Comparison of ENCODE assay signal across 1 cellular context in the genomic region with DNA sequence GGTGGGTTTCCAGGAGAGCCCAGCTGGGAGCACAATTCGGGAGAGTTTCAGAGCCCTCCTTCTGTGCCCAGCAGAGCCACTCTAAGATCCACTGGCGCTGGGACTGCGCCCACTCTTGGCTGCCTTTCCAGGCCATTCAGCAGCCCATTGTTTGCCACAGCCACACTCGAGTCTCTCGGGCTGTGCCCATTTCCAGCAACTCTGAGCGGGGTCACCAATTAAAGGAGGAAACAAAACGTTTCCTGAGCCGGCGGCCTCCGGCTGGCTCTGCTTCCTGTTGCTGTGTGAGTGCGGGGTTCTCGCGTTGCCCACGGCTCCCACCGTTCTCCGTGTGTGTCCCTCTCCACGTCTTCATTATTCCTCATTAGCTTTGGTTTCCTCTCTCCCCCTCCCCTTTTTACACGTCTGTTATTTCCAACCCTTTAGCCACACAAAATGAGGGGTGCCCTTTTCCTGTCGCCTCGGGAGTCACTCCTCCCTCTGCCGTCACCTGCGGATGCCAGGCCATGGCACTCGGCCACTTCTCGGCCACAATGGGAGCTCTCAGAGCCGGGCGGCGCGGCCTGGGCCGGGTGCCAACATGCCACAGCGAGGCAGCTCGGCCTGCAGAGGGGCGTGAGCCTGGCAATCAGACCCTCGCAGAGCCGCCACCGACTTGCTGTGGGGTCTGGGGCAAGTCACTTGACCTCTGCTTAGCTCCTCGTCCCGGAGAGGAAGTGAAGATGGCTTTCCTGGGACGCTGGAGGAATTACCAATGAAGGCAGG.
TF ChIP-seq lines count a peak whose summit lies in the region.

No MANE protein-coding gene starts in this region.

TF ChIP-seq in H1, 55 proteins besides CTCF, POLR2A, EP300 and RAD21 (continued from another document):
- TF ChIP-seq, protein P1, sequence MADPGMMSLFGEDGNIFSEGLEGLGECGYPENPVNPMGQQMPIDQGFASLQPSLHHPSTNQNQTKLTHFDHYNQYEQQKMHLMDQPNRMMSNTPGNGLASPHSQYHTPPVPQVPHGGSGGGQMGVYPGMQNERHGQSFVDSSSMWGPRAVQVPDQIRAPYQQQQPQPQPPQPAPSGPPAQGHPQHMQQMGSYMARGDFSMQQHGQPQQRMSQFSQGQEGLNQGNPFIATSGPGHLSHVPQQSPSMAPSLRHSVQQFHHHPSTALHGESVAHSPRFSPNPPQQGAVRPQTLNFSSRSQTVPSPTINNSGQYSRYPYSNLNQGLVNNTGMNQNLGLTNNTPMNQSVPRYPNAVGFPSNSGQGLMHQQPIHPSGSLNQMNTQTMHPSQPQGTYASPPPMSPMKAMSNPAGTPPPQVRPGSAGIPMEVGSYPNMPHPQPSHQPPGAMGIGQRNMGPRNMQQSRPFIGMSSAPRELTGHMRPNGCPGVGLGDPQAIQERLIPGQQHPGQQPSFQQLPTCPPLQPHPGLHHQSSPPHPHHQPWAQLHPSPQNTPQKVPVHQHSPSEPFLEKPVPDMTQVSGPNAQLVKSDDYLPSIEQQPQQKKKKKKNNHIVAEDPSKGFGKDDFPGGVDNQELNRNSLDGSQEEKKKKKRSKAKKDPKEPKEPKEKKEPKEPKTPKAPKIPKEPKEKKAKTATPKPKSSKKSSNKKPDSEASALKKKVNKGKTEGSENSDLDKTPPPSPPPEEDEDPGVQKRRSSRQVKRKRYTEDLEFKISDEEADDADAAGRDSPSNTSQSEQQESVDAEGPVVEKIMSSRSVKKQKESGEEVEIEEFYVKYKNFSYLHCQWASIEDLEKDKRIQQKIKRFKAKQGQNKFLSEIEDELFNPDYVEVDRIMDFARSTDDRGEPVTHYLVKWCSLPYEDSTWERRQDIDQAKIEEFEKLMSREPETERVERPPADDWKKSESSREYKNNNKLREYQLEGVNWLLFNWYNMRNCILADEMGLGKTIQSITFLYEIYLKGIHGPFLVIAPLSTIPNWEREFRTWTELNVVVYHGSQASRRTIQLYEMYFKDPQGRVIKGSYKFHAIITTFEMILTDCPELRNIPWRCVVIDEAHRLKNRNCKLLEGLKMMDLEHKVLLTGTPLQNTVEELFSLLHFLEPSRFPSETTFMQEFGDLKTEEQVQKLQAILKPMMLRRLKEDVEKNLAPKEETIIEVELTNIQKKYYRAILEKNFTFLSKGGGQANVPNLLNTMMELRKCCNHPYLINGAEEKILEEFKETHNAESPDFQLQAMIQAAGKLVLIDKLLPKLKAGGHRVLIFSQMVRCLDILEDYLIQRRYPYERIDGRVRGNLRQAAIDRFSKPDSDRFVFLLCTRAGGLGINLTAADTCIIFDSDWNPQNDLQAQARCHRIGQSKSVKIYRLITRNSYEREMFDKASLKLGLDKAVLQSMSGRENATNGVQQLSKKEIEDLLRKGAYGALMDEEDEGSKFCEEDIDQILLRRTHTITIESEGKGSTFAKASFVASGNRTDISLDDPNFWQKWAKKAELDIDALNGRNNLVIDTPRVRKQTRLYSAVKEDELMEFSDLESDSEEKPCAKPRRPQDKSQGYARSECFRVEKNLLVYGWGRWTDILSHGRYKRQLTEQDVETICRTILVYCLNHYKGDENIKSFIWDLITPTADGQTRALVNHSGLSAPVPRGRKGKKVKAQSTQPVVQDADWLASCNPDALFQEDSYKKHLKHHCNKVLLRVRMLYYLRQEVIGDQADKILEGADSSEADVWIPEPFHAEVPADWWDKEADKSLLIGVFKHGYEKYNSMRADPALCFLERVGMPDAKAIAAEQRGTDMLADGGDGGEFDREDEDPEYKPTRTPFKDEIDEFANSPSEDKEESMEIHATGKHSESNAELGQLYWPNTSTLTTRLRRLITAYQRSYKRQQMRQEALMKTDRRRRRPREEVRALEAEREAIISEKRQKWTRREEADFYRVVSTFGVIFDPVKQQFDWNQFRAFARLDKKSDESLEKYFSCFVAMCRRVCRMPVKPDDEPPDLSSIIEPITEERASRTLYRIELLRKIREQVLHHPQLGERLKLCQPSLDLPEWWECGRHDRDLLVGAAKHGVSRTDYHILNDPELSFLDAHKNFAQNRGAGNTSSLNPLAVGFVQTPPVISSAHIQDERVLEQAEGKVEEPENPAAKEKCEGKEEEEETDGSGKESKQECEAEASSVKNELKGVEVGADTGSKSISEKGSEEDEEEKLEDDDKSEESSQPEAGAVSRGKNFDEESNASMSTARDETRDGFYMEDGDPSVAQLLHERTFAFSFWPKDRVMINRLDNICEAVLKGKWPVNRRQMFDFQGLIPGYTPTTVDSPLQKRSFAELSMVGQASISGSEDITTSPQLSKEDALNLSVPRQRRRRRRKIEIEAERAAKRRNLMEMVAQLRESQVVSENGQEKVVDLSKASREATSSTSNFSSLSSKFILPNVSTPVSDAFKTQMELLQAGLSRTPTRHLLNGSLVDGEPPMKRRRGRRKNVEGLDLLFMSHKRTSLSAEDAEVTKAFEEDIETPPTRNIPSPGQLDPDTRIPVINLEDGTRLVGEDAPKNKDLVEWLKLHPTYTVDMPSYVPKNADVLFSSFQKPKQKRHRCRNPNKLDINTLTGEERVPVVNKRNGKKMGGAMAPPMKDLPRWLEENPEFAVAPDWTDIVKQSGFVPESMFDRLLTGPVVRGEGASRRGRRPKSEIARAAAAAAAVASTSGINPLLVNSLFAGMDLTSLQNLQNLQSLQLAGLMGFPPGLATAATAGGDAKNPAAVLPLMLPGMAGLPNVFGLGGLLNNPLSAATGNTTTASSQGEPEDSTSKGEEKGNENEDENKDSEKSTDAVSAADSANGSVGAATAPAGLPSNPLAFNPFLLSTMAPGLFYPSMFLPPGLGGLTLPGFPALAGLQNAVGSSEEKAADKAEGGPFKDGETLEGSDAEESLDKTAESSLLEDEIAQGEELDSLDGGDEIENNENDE (IDR thresholded peaks at IDR 0.05; ENCODE audit: insufficient replicate concordance, low read length): no peak
- TF ChIP-seq POLR2AphosphoS5 (IDR thresholded peaks at IDR 0.05; ENCODE audit: low read depth, low read length) (no peak), BCL11A (IDR thresholded peaks at IDR 0.05; ENCODE audit: low read depth in 2 of 2, low read length in 2 of 2) (no peak), SAP30 (IDR thresholded peaks at IDR 0.05; ENCODE audit: insufficient read depth, insufficient replicate concordance, low read length) (no peak), KDM5A (IDR thresholded peaks at IDR 0.05; ENCODE audit: low read length) (no peak), TBP (IDR thresholded peaks at IDR 0.05; ENCODE audit: low read depth, low read length) (no peak)
